ENCODE assay signal across 26 cellular contexts in the genomic region with DNA sequence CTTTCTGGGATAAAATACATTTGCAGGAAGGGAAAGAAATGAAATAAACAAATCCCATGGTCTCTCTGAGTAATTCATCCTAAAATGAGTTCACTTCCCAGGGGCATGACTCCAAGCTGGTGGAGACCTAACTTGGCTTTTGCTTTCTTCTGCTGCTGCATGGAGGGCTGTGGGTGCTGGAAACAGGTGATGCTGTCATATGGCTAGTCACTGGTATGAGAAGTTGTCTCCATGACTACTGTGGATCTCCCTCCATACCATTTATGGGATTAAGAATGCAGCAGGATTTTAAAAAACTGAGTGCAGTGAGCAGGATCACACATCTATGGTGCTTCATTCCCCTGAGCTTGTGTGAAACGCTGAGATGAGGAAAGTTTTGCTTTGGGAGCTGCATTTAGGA.
DNase-seq lines count a peak whose midpoint lies in the region; TF ChIP-seq lines count a peak whose summit lies in the region.
"Had no signal": no experiment of that assay in that cellular context is flagged by ENCODE, and none has a peak within 500 bp of the region (broad histone marks: within the 10 kb centered on the region; RNA-seq: fewer than 3 reads in every experiment).

No MANE protein-coding gene starts in this region.

- no peak overlapping the region for H3K14ac ChIP-seq in trophoblast cell (ENCODE audit: low read length)

- no peak overlapping the region for H3K18ac ChIP-seq in trophoblast cell (ENCODE audit: low read length)

- TF ChIP-seq POLR2A in adrenal gland (IDR thresholded peaks at IDR 0.05): no peak

- H3K79me1 ChIP-seq in trophoblast cell (ENCODE audit: low read length): no peaks in the 10 kb centered on the region

- H3K23ac ChIP-seq in trophoblast cell (ENCODE audit: low read length): no peak overlapping the region

- H3K27ac ChIP-seq in trophoblast cell (ENCODE audit: low read depth, low read length) (no peak overlapping the region), adrenal gland (no peak overlapping the region)
- H3K27ac ChIP-seq: gastroesophageal sphincter, ovary, tibial nerve, VCaP had no signal

- no peaks in the 10 kb centered on the region for H3K9me3 ChIP-seq in adipocyte (ENCODE audit: control insufficient read depth, low read length)
- no peaks in the 10 kb centered on the region for H3K9me3 ChIP-seq in trophoblast cell (ENCODE audit: insufficient read depth, low read depth, low read length)
- H3K9me3 ChIP-seq in adrenal gland (replicated peaks in 1 of 3): no peaks in the 10 kb centered on the region
- H3K9me3 ChIP-seq: BE2C, gastroesophageal sphincter, ovary, tibial nerve had no signal

- H3K4ac ChIP-seq in trophoblast cell (ENCODE audit: low read depth, low read length): no peak overlapping the region

- DNase-seq in NCI-H82 (lab: John Stamatoyannopoulos, UW) (peak; percentile 69), NCI-H82 treated with DMSO at 0.1 percent for 48 hours (lab: John Stamatoyannopoulos, UW; ENCODE audit: unreplicated experiment) (no peak), M059J (ENCODE audit: low read depth) (peak; percentile 22), adipocyte (ENCODE audit: low read depth) (peak; percentile 6), trophoblast cell (no peak), SHP77 (lab: John Stamatoyannopoulos, UW) (no peak), adrenal gland (no peak), islet precursor cell (no peak)
- DNase-seq: ACHN; activated CD4-positive, alpha-beta T cell treated with anti-CD3 and anti-CD28 coated beads for 4 hours; activated CD8-positive, alpha-beta T cell treated with anti-CD3 and anti-CD28 coated beads, Interleukin-2, amount 10 ng/mL, durations not matched to agents 7 days and 5 days; activated naive CD4-positive, alpha-beta T cell treated with anti-CD3 and anti-CD28 coated beads, Interleukin-2, amount 50 U/mL, for 16 hours; CD8-positive, alpha-beta memory T cell; effector CD4-positive, alpha-beta T cell; IMR-90; left colon; NCI-H1092; NCI-H510A; nephron progenitor cell; ovary; SIG-M5; T1000 had no signal

- WGBS in trophoblast cell (ENCODE audit: extremely low coverage, insufficient coverage, insufficient read length): no CpG with 5 or more reads among the region's 1 CpG
- WGBS in adrenal gland, 4 donors: 73 to 93% (median 85%) methylated on average over 1 of the region's 1 CpG

- no peak overlapping the region for H2BK5ac ChIP-seq in trophoblast cell (ENCODE audit: low read depth, low read length, poor library complexity)

- H3K4me3 ChIP-seq in adipocyte (ENCODE audit: low read length): no peak overlapping the region
- no peak overlapping the region for H3K4me3 ChIP-seq in trophoblast cell (ENCODE audit: low read depth, low read length)
- H3K4me3 ChIP-seq in adrenal gland: no peak overlapping the region
- H3K4me3 ChIP-seq: gastroesophageal sphincter, ovary, tibial nerve had no signal

- no peak overlapping the region for H2BK12ac ChIP-seq in trophoblast cell (ENCODE audit: low read length)

- no peak overlapping the region for H2BK120ac ChIP-seq in trophoblast cell (ENCODE audit: insufficient read depth, low read length, poor library complexity)

- H3K79me2 ChIP-seq in trophoblast cell (ENCODE audit: control insufficient read depth, insufficient read depth, low read length, poor library complexity): no peaks in the 10 kb centered on the region

- intact Hi-C loops in adrenal gland (cut with DNase I): no loop called here

- no peak overlapping the region for H2AK5ac ChIP-seq in trophoblast cell (ENCODE audit: low read length)

- peaks cover 15% of the 10 kb centered on the region for H3K4me1 ChIP-seq in adipocyte (ENCODE audit: control insufficient read depth, insufficient read depth, low read length)
- peaks cover 0 to 2% of the 10 kb centered on the region in 2 experiments for H3K4me1 ChIP-seq in trophoblast cell (ENCODE audit: control insufficient read depth in 1 of 2, insufficient read depth in 2 of 2, low read length in 2 of 2)
- H3K4me1 ChIP-seq in adrenal gland (replicated peaks in 1 of 2): no peaks in the 10 kb centered on the region

- no peak overlapping the region for H4K12ac ChIP-seq in trophoblast cell (ENCODE audit: low read depth, low read length)

- H3K36me3 ChIP-seq in adipocyte (ENCODE audit: control insufficient read depth, insufficient read depth, low read length, severe bottlenecking) (no peaks in the 10 kb centered on the region), trophoblast cell (ENCODE audit: control insufficient read depth in 1 of 2, insufficient read depth in 2 of 2, low read length in 2 of 2) (no peaks in the 10 kb centered on the region), adrenal gland (replicated peaks in 1 of 2) (no peaks in the 10 kb centered on the region)
- H3K36me3 ChIP-seq: BE2C, gastroesophageal sphincter, ovary, tibial nerve had no signal

- H4K8ac ChIP-seq in trophoblast cell (ENCODE audit: low read depth, low read length): no peak overlapping the region

- no peak for TF ChIP-seq CTCF in adrenal gland (IDR thresholded peaks at IDR 0.05)

- H3K9ac ChIP-seq in adipocyte (ENCODE audit: low read length) (no peak overlapping the region), trophoblast cell (ENCODE audit: low read length) (peak overlapping the region; percentile 75)

- H3K27me3 ChIP-seq in adipocyte (replicated peaks; ENCODE audit: control insufficient read depth, insufficient read depth, low read length) (no peaks in the 10 kb centered on the region), trophoblast cell (ENCODE audit: insufficient read depth, low read length) (no peaks in the 10 kb centered on the region), adrenal gland (no peaks in the 10 kb centered on the region)
- H3K27me3 ChIP-seq: BE2C, gastroesophageal sphincter, ovary, tibial nerve had no signal

- no peak overlapping the region for H3K4me2 ChIP-seq in trophoblast cell (ENCODE audit: low read length)

- H2AFZ ChIP-seq in trophoblast cell (ENCODE audit: insufficient read depth, low read length, poor library complexity): no peak overlapping the region

- H4K91ac ChIP-seq in trophoblast cell (ENCODE audit: low read depth, low read length): no peak overlapping the region

Comparison
In these comparisons a context has a peak if more than half of its experiments do, and no peak if none do; other contexts are left out.
1. DNase-seq: peak in NCI-H82 (single experiment), M059J (single experiment) and adipocyte (single experiment); none in NCI-H82 treated with DMSO at 0.1 percent for 48 hours (single experiment), trophoblast cell (0 of 2), SHP77 (0 of 2), adrenal gland (0 of 7) and islet precursor cell (single experiment).